1 cellular context compared by ENCODE assay signal in genomic region chr3:97347780-97348179, GRCh38.
TF ChIP-seq lines count a peak whose summit lies in the region.

No MANE protein-coding gene starts in this region.

TF ChIP-seq in K562, 482 proteins besides CTCF, POLR2A, EP300 and RAD21 (continued from another document):
- TF ChIP-seq, protein P1, sequence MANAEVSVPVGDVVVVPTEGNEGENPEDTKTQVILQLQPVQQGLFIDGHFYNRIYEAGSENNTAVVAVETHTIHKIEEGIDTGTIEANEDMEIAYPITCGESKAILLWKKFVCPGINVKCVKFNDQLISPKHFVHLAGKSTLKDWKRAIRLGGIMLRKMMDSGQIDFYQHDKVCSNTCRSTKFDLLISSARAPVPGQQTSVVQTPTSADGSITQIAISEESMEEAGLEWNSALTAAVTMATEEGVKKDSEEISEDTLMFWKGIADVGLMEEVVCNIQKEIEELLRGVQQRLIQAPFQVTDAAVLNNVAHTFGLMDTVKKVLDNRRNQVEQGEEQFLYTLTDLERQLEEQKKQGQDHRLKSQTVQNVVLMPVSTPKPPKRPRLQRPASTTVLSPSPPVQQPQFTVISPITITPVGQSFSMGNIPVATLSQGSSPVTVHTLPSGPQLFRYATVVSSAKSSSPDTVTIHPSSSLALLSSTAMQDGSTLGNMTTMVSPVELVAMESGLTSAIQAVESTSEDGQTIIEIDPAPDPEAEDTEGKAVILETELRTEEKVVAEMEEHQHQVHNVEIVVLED (CRISPR knock-in tag; IDR thresholded peaks at IDR 0.05), result no peak
- TF ChIP-seq ZNF24 (IDR thresholded peaks at IDR 0.05) (no peak), MAFK (IDR thresholded peaks at IDR 0.05; ENCODE audit: low read length) (peak; percentile 29; the same call in 1 of the 2 replicates), FUS (optimal IDR thresholded peaks at IDR 0.05; ENCODE audit: low read depth, low read length) (no peak), SRSF3 (IDR thresholded peaks at IDR 0.05; ENCODE audit: insufficient read depth, low read length) (no peak), IFI16 (CRISPR knock-in tag; IDR thresholded peaks at IDR 0.05) (no peak), ZFP30 (CRISPR knock-in tag; IDR thresholded peaks at IDR 0.05; ENCODE audit: borderline replicate concordance) (no peak), KLF13 (tag; IDR thresholded peaks at IDR 0.05; ENCODE audit: borderline replicate concordance, low read depth) (no peak), ZNF408 (CRISPR knock-in tag; IDR thresholded peaks at IDR 0.05; ENCODE audit: low read depth) (no peak), TAF7 (tag; IDR thresholded peaks at IDR 0.05) (no peak), SMARCA4 (IDR thresholded peaks at IDR 0.05) (no peak), MCM2 (IDR thresholded peaks at IDR 0.05; ENCODE audit: low read depth) (no peak), SIN3A (IDR thresholded peaks at IDR 0.05; ENCODE audit: borderline replicate concordance in 2 of 2, control insufficient read depth in 1 of 2, low read depth in 2 of 2, low read length in 2 of 2) (no peak), KDM1A (IDR thresholded peaks at IDR 0.05) (no peak), MAFG (tag; conservative IDR thresholded peaks at IDR 0.05) (0 out of 2 replicates have a peak, but pooled peaks have one; percentile 8), E4F1 (CRISPR knock-in tag; IDR thresholded peaks at IDR 0.05; ENCODE audit: borderline replicate concordance) (no peak), ZNF592 (IDR thresholded peaks at IDR 0.05) (no peak), STAT6 (CRISPR knock-in tag; IDR thresholded peaks at IDR 0.05) (no peak), ZNF316 (IDR thresholded peaks at IDR 0.05) (peak; percentile 43; the same call in 1 of the 2 replicates), BDP1 (IDR thresholded peaks at IDR 0.05; ENCODE audit: insufficient read depth, insufficient read length) (no peak), ZNF175 (CRISPR knock-in tag; IDR thresholded peaks at IDR 0.05; ENCODE audit: low read depth) (no peak), KAT7 (CRISPR knock-in tag; IDR thresholded peaks at IDR 0.05; ENCODE audit: borderline replicate concordance) (no peak), MAFF (IDR thresholded peaks at IDR 0.05; ENCODE audit: low read length) (peak; percentile 32; the same call in 1 of the 2 replicates), THRA (IDR thresholded peaks at IDR 0.05) (no peak), BMI1 (IDR thresholded peaks at IDR 0.05; ENCODE audit: low read length) (no peak), ZNF263 (CRISPR knock-in tag; IDR thresholded peaks at IDR 0.05; ENCODE audit: borderline replicate concordance) (no peak)
- TF ChIP-seq, protein P2, sequence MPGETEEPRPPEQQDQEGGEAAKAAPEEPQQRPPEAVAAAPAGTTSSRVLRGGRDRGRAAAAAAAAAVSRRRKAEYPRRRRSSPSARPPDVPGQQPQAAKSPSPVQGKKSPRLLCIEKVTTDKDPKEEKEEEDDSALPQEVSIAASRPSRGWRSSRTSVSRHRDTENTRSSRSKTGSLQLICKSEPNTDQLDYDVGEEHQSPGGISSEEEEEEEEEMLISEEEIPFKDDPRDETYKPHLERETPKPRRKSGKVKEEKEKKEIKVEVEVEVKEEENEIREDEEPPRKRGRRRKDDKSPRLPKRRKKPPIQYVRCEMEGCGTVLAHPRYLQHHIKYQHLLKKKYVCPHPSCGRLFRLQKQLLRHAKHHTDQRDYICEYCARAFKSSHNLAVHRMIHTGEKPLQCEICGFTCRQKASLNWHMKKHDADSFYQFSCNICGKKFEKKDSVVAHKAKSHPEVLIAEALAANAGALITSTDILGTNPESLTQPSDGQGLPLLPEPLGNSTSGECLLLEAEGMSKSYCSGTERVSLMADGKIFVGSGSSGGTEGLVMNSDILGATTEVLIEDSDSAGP (CRISPR knock-in tag; IDR thresholded peaks at IDR 0.05), result no peak
- TF ChIP-seq, protein P3, sequence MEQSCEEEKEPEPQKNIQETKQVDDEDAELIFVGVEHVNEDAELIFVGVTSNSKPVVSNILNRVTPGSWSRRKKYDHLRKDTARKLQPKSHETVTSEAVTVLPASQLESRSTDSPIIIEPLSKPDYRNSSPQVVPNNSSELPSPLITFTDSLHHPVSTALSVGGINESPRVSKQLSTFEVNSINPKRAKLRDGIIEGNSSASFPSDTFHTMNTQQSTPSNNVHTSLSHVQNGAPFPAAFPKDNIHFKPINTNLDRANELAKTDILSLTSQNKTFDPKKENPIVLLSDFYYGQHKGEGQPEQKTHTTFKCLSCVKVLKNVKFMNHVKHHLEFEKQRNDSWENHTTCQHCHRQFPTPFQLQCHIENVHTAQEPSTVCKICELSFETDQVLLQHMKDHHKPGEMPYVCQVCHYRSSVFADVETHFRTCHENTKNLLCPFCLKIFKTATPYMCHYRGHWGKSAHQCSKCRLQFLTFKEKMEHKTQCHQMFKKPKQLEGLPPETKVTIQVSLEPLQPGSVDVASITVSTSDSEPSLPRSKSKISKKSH (CRISPR knock-in tag; IDR thresholded peaks at IDR 0.05), result no peak
